15 cellular contexts compared by ENCODE assay signal in the genomic region with DNA sequence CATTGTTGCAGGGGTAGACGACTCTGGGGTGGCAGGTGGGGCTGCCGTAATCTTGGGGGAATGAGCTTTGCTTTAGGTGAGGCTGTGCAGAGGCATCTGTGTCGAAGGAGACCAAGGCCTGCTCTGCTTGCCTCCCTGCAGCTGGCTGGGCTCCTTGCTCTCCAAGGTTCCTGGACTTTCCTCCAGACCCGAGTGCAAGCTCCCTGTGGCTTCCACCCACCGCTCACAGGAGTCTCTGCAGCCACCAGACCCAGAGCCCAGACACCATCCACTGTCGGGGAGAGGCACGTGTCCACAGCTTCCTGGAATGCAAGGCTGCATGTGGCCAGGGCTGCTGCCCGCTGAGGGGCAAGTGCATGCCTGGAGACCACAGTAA. TPM values are rescaled to one million over a fixed set of nuclear protein-coding genes. Genes with fewer than 3 reads are reported as not detected.
"Had no signal": no experiment of that assay in that cellular context is flagged by ENCODE, and none has a peak within 500 bp of the region (broad histone marks: within the 10 kb centered on the region; RNA-seq: fewer than 3 reads in every experiment).

No MANE protein-coding gene starts in this region.

- H3K36me3 ChIP-seq: brain microvascular endothelial cell, esophagus muscularis mucosa, left lung, right atrium auricular region had no signal

- H3K27me3 ChIP-seq: brain microvascular endothelial cell, hepatocyte, right atrium auricular region had no signal

- H3K4me2 ChIP-seq: hepatocyte had no signal

- H3K79me2 ChIP-seq: hepatocyte had no signal

- H3K4me3 ChIP-seq: esophagus muscularis mucosa, hepatocyte, left lung, right atrium auricular region had no signal

- H3K9me3 ChIP-seq: left lung had no signal

- DNase-seq: activated gamma-delta T cell; activated T-cell treated with anti-CD3 and anti-CD28 coated beads, Interleukin-2, amount 50 U/mL, for 4 hours; brain microvascular endothelial cell; cortex of kidney; effector CD4-positive, alpha-beta T cell; left lung; mammary epithelial cell; naive thymus-derived CD4-positive, alpha-beta T cell; T-helper 1 cell; T1000 had no signal

- H2AFZ ChIP-seq: hepatocyte had no signal

- H3K27ac ChIP-seq: brain microvascular endothelial cell, esophagus muscularis mucosa, hepatocyte, left lung, right atrium auricular region had no signal

- ATAC-seq: left lung had no signal

- H3K4me1 ChIP-seq: left lung had no signal

- FAIRE-seq: keratinocyte had no signal

RNA-seq across cellular contexts. Expression of a gene that starts 54.9 kb away (rescaled TPM):
- total RNA-seq: glomerular endothelial cell had no signal
- polyA plus RNA-seq: keratinocyte; mammary epithelial cell; naive thymus-derived CD4-positive, alpha-beta T cell had no signal
